ENCODE assay signal across 11 cellular contexts in genomic region chr5:149765932-149766331, GRCh38. TPM values are rescaled to one million over a fixed set of nuclear protein-coding genes. Genes with fewer than 3 reads are reported as not detected.
DNase-seq lines count a peak whose midpoint lies in the region; ATAC-seq and TF ChIP-seq lines count a peak whose summit lies in the region.
"Had no signal": no experiment of that assay in that cellular context is flagged by ENCODE, and none has a peak within 500 bp of the region (broad histone marks: within the 10 kb centered on the region; RNA-seq: fewer than 3 reads in every experiment).

No MANE protein-coding gene starts in this region.

- H3K27ac ChIP-seq in CD8-positive, alpha-beta T cell (ENCODE audit: low read depth, low read length) = no peak overlapping the region
- H3K27ac ChIP-seq in RWPE2 (ENCODE audit: poor library complexity, severe bottlenecking) = no peak overlapping the region
- H3K27ac ChIP-seq in hepatocyte = no peak overlapping the region
- no peak overlapping the region for H3K27ac ChIP-seq in neuronal stem cell (replicated peaks; ENCODE audit: low read length)

- H3K9me2 ChIP-seq in hepatocyte (replicated peaks; ENCODE audit: insufficient read depth) = no peaks in the 10 kb centered on the region

- H3K23ac ChIP-seq in neuronal stem cell (ENCODE audit: low read depth, low read length, poor library complexity) = no peak overlapping the region

- no peak overlapping the region for H2AK5ac ChIP-seq in neuronal stem cell (ENCODE audit: low read depth, low read length)

- no peaks in the 10 kb centered on the region for H4K20me1 ChIP-seq in hepatocyte (ENCODE audit: insufficient read depth, poor library complexity, severe bottlenecking)

- no peaks in the 10 kb centered on the region for H3K27me3 ChIP-seq in CD8-positive, alpha-beta T cell (ENCODE audit: insufficient read depth, low read length)
- H3K27me3 ChIP-seq in RWPE2 (ENCODE audit: insufficient read depth, poor library complexity, severe bottlenecking) (no peaks in the 10 kb centered on the region), hepatocyte (no peaks in the 10 kb centered on the region), neuronal stem cell (ENCODE audit: control insufficient read depth in 3 of 3, insufficient read depth in 3 of 3, low read depth in 1 of 3, low read length in 3 of 3) (no peaks in the 10 kb centered on the region)

- peaks cover 6% of the 10 kb centered on the region for H3K9me3 Mint-ChIP-seq in CD8-positive, alpha-beta T cell
- no peaks in the 10 kb centered on the region for H3K9me3 Mint-ChIP-seq in effector memory CD8-positive, alpha-beta T cell

- intact Hi-C loops in CD8-positive, alpha-beta T cell (cut with DNase I, micrococcal nuclease) = no loop called here

- no peak overlapping the region for H2BK12ac ChIP-seq in neuronal stem cell (ENCODE audit: low read length)

- no peak overlapping the region for H3K9ac ChIP-seq in neuronal stem cell (ENCODE audit: low read depth, low read length, poor library complexity)

- CTCF ChIA-PET in CD8-positive, alpha-beta T cell (lab: Charles Lee) = interaction anchor here (1.5 kb wide), 1 partner anchor 129 kb away, joined by 5 read pairs; no protein-coding TSS in a partner anchor

- no peak for ATAC-seq in CD8-positive, alpha-beta T cell
- ATAC-seq in RWPE2 (ENCODE audit: low read depth) (no peak), GM18505 (IDR thresholded peaks at IDR 0.05; ENCODE audit: unreplicated experiment) (no peak), HG02840 (IDR thresholded peaks at IDR 0.05; ENCODE audit: low FRiP score, unreplicated experiment) (no peak)
- no peak for ATAC-seq in effector memory CD8-positive, alpha-beta T cell (replicated peaks)
- ATAC-seq: stimulated activated naive CD8-positive, alpha-beta T cell treated with anti-CD3 and anti-CD28 coated beads, Interleukin-15, amount 100 ng/mL, for 72 hours had no signal

- H3K79me1 ChIP-seq in neuronal stem cell (ENCODE audit: low read depth, low read length) = no peaks in the 10 kb centered on the region

- H3K9me3 ChIP-seq in CD8-positive, alpha-beta T cell (ENCODE audit: low read length) = no peaks in the 10 kb centered on the region
- H3K9me3 ChIP-seq in RWPE2 (ENCODE audit: severe bottlenecking) = no peaks in the 10 kb centered on the region
- no peaks in the 10 kb centered on the region for H3K9me3 ChIP-seq in hepatocyte (ENCODE audit: low read depth)
- H3K9me3 ChIP-seq in neuronal stem cell (replicated peaks in 1 of 2; ENCODE audit: control insufficient read depth in 2 of 2, insufficient read depth in 1 of 2, low read depth in 1 of 2, low read length in 2 of 2) = peaks cover 3 to 7% of the 10 kb centered on the region in 2 donors

- no peak overlapping the region for H3K27ac Mint-ChIP-seq in CD8-positive, alpha-beta T cell
- no peak overlapping the region for H3K27ac Mint-ChIP-seq in effector memory CD8-positive, alpha-beta T cell
- H3K27ac Mint-ChIP-seq: stimulated activated naive CD8-positive, alpha-beta T cell treated with anti-CD3 and anti-CD28 coated beads, Interleukin-15, amount 100 ng/mL, for 72 hours had no signal

- H3K14ac ChIP-seq in neuronal stem cell (ENCODE audit: low read length) = no peak overlapping the region

- H4K91ac ChIP-seq in neuronal stem cell (ENCODE audit: low read depth, low read length, poor library complexity) = no peak overlapping the region

- no peak overlapping the region for H2BK5ac ChIP-seq in neuronal stem cell (ENCODE audit: low read length)

- no peak overlapping the region for H3K4me3 ChIP-seq in CD8-positive, alpha-beta T cell (ENCODE audit: low read depth, low read length)
- H3K4me3 ChIP-seq in RWPE2 (ENCODE audit: severe bottlenecking) (no peak overlapping the region), hepatocyte (no peak overlapping the region), neuronal stem cell (ENCODE audit: low read length in 2 of 2) (no peak overlapping the region)

- H2AFZ ChIP-seq in hepatocyte = no peak overlapping the region
- H2AFZ ChIP-seq in neuronal stem cell (ENCODE audit: low read length) = no peak overlapping the region

- no peak overlapping the region for H3K4me2 ChIP-seq in hepatocyte
- no peak overlapping the region for H3K4me2 ChIP-seq in neuronal stem cell (ENCODE audit: insufficient read depth, low read length, poor library complexity, severe bottlenecking)

- H3K27me3 Mint-ChIP-seq in CD8-positive, alpha-beta T cell (ENCODE audit: low read depth) = no peaks in the 10 kb centered on the region
- no peaks in the 10 kb centered on the region for H3K27me3 Mint-ChIP-seq in effector memory CD8-positive, alpha-beta T cell
- H3K27me3 Mint-ChIP-seq: stimulated activated naive CD8-positive, alpha-beta T cell treated with anti-CD3 and anti-CD28 coated beads, Interleukin-15, amount 100 ng/mL, for 72 hours had no signal

- H3K36me3 Mint-ChIP-seq in CD8-positive, alpha-beta T cell = peaks cover 25% of the 10 kb centered on the region
- peaks cover 5% of the 10 kb centered on the region for H3K36me3 Mint-ChIP-seq in effector memory CD8-positive, alpha-beta T cell (ENCODE audit: insufficient read depth)

- no peak overlapping the region for H2BK120ac ChIP-seq in neuronal stem cell (ENCODE audit: low read depth, low read length)

- H3K4me1 Mint-ChIP-seq in CD8-positive, alpha-beta T cell (ENCODE audit: low read depth) = no peaks in the 10 kb centered on the region
- no peaks in the 10 kb centered on the region for H3K4me1 Mint-ChIP-seq in effector memory CD8-positive, alpha-beta T cell (ENCODE audit: low read depth in 2 of 2)

- TF ChIP-seq POLR2A in GM18505 (IDR thresholded peaks at IDR 0.05; ENCODE audit: borderline replicate concordance, extremely low read depth, insufficient read depth, insufficient read length) = no peak

- POLR2A ChIA-PET in CD8-positive, alpha-beta T cell (lab: Charles Lee) = interaction anchor here (0.6 kb wide), 1 partner anchor 36 kb away, joined by 3 read pairs; no protein-coding TSS in a partner anchor

- peaks cover 3% of the 10 kb centered on the region for H3K79me2 ChIP-seq in hepatocyte

- no peak for DNase-seq in CD8-positive, alpha-beta T cell
- peak; percentile 30 for DNase-seq in HCEC 1CT
- DNase-seq in RWPE2 (ENCODE audit: low spot score) = no peak
- no peak for DNase-seq in hepatocyte (ENCODE audit: low spot score)
- DNase-seq in effector memory CD8-positive, alpha-beta T cell = no peak
- DNase-seq in neuronal stem cell (ENCODE audit: low spot score) = no peak
- DNase-seq: activated CD4-positive, alpha-beta T cell treated with anti-CD3 and anti-CD28 coated beads, Interleukin-2, amount 50 U/mL, for 48 hours; DMS79; stimulated activated naive CD8-positive, alpha-beta T cell treated with anti-CD3 and anti-CD28 coated beads, Interleukin-15, amount 100 ng/mL, for 72 hours had no signal

- no peaks in the 10 kb centered on the region for H3K36me3 ChIP-seq in CD8-positive, alpha-beta T cell (ENCODE audit: insufficient read depth, low read length)
- no peaks in the 10 kb centered on the region; the same call in 1 of the 2 replicates for H3K36me3 ChIP-seq in RWPE2 (ENCODE audit: low read depth)
- H3K36me3 ChIP-seq in hepatocyte (replicated peaks; ENCODE audit: insufficient read depth, low read depth) = no peaks in the 10 kb centered on the region
- no peaks in the 10 kb centered on the region for H3K36me3 ChIP-seq in neuronal stem cell (replicated peaks in 1 of 2; ENCODE audit: control insufficient read depth in 2 of 2, insufficient read depth in 2 of 2, low read length in 2 of 2)

- TF ChIP-seq CTCF in CD8-positive, alpha-beta T cell (IDR thresholded peaks at IDR 0.05) = peak; percentile 14
- peak; percentile 41 for TF ChIP-seq CTCF in RWPE2 (IDR thresholded peaks at IDR 0.05; ENCODE audit: poor library complexity, severe bottlenecking)
- peak; percentile 23 for TF ChIP-seq CTCF in hepatocyte (IDR thresholded peaks at IDR 0.05; ENCODE audit: poor library complexity)

- H3K18ac ChIP-seq in neuronal stem cell (ENCODE audit: low read length) = no peak overlapping the region

- H3K4me1 ChIP-seq in CD8-positive, alpha-beta T cell (ENCODE audit: insufficient read depth, low read length) = no peaks in the 10 kb centered on the region
- H3K4me1 ChIP-seq in RWPE2 (ENCODE audit: insufficient read depth, poor library complexity, severe bottlenecking) (peaks cover 4% of the 10 kb centered on the region), hepatocyte (ENCODE audit: insufficient read depth) (no peaks in the 10 kb centered on the region), neuronal stem cell (ENCODE audit: control insufficient read depth in 2 of 2, insufficient read depth in 1 of 2, low read depth in 1 of 2, low read length in 2 of 2) (no peaks in the 10 kb centered on the region)

- no peak overlapping the region for H3K4me3 Mint-ChIP-seq in CD8-positive, alpha-beta T cell
- H3K4me3 Mint-ChIP-seq in effector memory CD8-positive, alpha-beta T cell = no peak overlapping the region
- H3K4me3 Mint-ChIP-seq: stimulated activated naive CD8-positive, alpha-beta T cell treated with anti-CD3 and anti-CD28 coated beads, Interleukin-15, amount 100 ng/mL, for 72 hours had no signal

- H4K8ac ChIP-seq in neuronal stem cell (ENCODE audit: low read depth, low read length) = no peak overlapping the region

- H3K4ac ChIP-seq in neuronal stem cell (ENCODE audit: low read length) = no peak overlapping the region

- no peak overlapping the region for H2BK15ac ChIP-seq in neuronal stem cell (ENCODE audit: low read length)

RNA-seq across cellular contexts. Expression of gene PPARGC1B, which starts 35.8 kb away (rescaled TPM):
- total RNA-seq in CD8-positive, alpha-beta T cell = 1 to 10 TPM; 4.1 to 4.2 TPM
- 2.4 and 3.8 TPM in 2 replicates for total RNA-seq in hepatocyte
- 2.5 and 4.9 TPM in 2 replicates for polyA plus RNA-seq in hepatocyte
- polyA plus RNA-seq in neuronal stem cell (2013, experiment 1 of 2) = 0.66 TPM
- polyA plus RNA-seq in neuronal stem cell (2013, experiment 2 of 2) = 0.65 TPM
